ENCODE assay signal across 9 cellular contexts in genomic region chr1:151832318-151832984, GRCh38. TPM values are rescaled to one million over a fixed set of nuclear protein-coding genes. Genes with fewer than 3 reads are reported as not detected.
DNase-seq lines count a peak whose midpoint lies in the region; FAIRE-seq and TF ChIP-seq lines count a peak whose summit lies in the region.
"Had no signal": no experiment of that assay in that cellular context is flagged by ENCODE, and none has a peak within 500 bp of the region (broad histone marks: within the 10 kb centered on the region; RNA-seq: fewer than 3 reads in every experiment).

No MANE protein-coding gene starts in this region.

- H3K27me3 Mint-ChIP-seq in activated CD4-positive, alpha-beta T cell treated with anti-CD3 and anti-CD28 coated beads, Interleukin-2, amount 10 ng/mL, durations not matched to agents 7 days and 5 days, result peaks cover 1% of the 10 kb centered on the region
- H3K27me3 Mint-ChIP-seq in immature natural killer cell (ENCODE audit: low read depth in 3 of 3), result peaks cover 3 to 14% (median 3%) of the 10 kb centered on the region in 3 donors
- peaks cover 16% of the 10 kb centered on the region for H3K27me3 Mint-ChIP-seq in activated naive CD4-positive, alpha-beta T cell treated with anti-CD3 and anti-CD28 coated beads, Interleukin-2, amount 10 ng/mL, durations not matched to agents 7 days and 5 days

- no peak for DNase-seq in activated CD4-positive, alpha-beta T cell treated with anti-CD3 and anti-CD28 coated beads, Interleukin-2, amount 10 ng/mL, durations not matched to agents 7 days and 5 days
- no peak for DNase-seq in activated CD4-positive, alpha-beta T cell treated with anti-CD3 and anti-CD28 coated beads for 4 hours
- DNase-seq in ureter (ENCODE audit: low spot score) (peak; percentile 86), immature natural killer cell (no peak), iPS-NIHi11 (ENCODE audit: low spot score) (no peak)
- DNase-seq in activated naive CD4-positive, alpha-beta T cell treated with anti-CD3 and anti-CD28 coated beads, Interleukin-2, amount 10 ng/mL, durations not matched to agents 7 days and 5 days, result no peak
- DNase-seq: GDM1 had no signal

- CTCF ChIA-PET in activated CD4-positive, alpha-beta T cell treated with anti-CD3 and anti-CD28 coated beads, Interleukin-2, amount 10 ng/mL, durations not matched to agents 7 days and 5 days (lab: Charles Lee), result interaction anchor here (0.6 to 0.7 kb wide), 2 partner anchors 52 to 55 kb away, joined by 3 to 4 read pairs; no protein-coding TSS in a partner anchor
- CTCF ChIA-PET in activated naive CD4-positive, alpha-beta T cell treated with anti-CD3 and anti-CD28 coated beads, Interleukin-2, amount 10 ng/mL, durations not matched to agents 7 days and 5 days (lab: Charles Lee), result interaction anchor here (0.6 to 1.2 kb wide), 2 partner anchors 95 to 226 kb away, joined by 3 read pairs; no protein-coding TSS in a partner anchor

- H3K9me3 Mint-ChIP-seq in activated CD4-positive, alpha-beta T cell treated with anti-CD3 and anti-CD28 coated beads, Interleukin-2, amount 10 ng/mL, durations not matched to agents 7 days and 5 days, result no peaks in the 10 kb centered on the region
- H3K9me3 Mint-ChIP-seq in immature natural killer cell, result peaks cover 0 to 2% (median 0%) of the 10 kb centered on the region in 6 donors
- H3K9me3 Mint-ChIP-seq in activated naive CD4-positive, alpha-beta T cell treated with anti-CD3 and anti-CD28 coated beads, Interleukin-2, amount 10 ng/mL, durations not matched to agents 7 days and 5 days, result no peaks in the 10 kb centered on the region

- peaks cover 84% of the 10 kb centered on the region for H3K4me1 Mint-ChIP-seq in activated CD4-positive, alpha-beta T cell treated with anti-CD3 and anti-CD28 coated beads, Interleukin-2, amount 10 ng/mL, durations not matched to agents 7 days and 5 days
- peaks cover 48 to 50% of the 10 kb centered on the region in 2 donors for H3K4me1 Mint-ChIP-seq in immature natural killer cell
- peaks cover 85% of the 10 kb centered on the region for H3K4me1 Mint-ChIP-seq in activated naive CD4-positive, alpha-beta T cell treated with anti-CD3 and anti-CD28 coated beads, Interleukin-2, amount 10 ng/mL, durations not matched to agents 7 days and 5 days

- H3K27ac Mint-ChIP-seq in activated CD4-positive, alpha-beta T cell treated with anti-CD3 and anti-CD28 coated beads, Interleukin-2, amount 10 ng/mL, durations not matched to agents 7 days and 5 days, result peak overlapping the region; percentile 79
- H3K27ac Mint-ChIP-seq in immature natural killer cell, result no peak overlapping the region
- no peak overlapping the region for H3K27ac Mint-ChIP-seq in activated naive CD4-positive, alpha-beta T cell treated with anti-CD3 and anti-CD28 coated beads, Interleukin-2, amount 10 ng/mL, durations not matched to agents 7 days and 5 days

- no peaks in the 10 kb centered on the region for H3K36me3 Mint-ChIP-seq in activated CD4-positive, alpha-beta T cell treated with anti-CD3 and anti-CD28 coated beads, Interleukin-2, amount 10 ng/mL, durations not matched to agents 7 days and 5 days (ENCODE audit: low read depth)
- H3K36me3 Mint-ChIP-seq in immature natural killer cell, result no peaks in the 10 kb centered on the region
- no peaks in the 10 kb centered on the region for H3K36me3 Mint-ChIP-seq in activated naive CD4-positive, alpha-beta T cell treated with anti-CD3 and anti-CD28 coated beads, Interleukin-2, amount 10 ng/mL, durations not matched to agents 7 days and 5 days

- peak; percentile 84 for FAIRE-seq in islet of Langerhans (lab: Jason Lieb, UNC)

- peak overlapping the region; percentile 22 for H3K4me3 Mint-ChIP-seq in activated CD4-positive, alpha-beta T cell treated with anti-CD3 and anti-CD28 coated beads, Interleukin-2, amount 10 ng/mL, durations not matched to agents 7 days and 5 days
- H3K4me3 Mint-ChIP-seq in immature natural killer cell, result no peak overlapping the region
- H3K4me3 Mint-ChIP-seq in activated naive CD4-positive, alpha-beta T cell treated with anti-CD3 and anti-CD28 coated beads, Interleukin-2, amount 10 ng/mL, durations not matched to agents 7 days and 5 days, result no peak overlapping the region

- POLR2A ChIA-PET in activated CD4-positive, alpha-beta T cell treated with anti-CD3 and anti-CD28 coated beads, Interleukin-2, amount 10 ng/mL, durations not matched to agents 7 days and 5 days (lab: Charles Lee), result no interaction called here

- peak overlapping the region; percentile 99 for H3K27ac ChIP-seq in VCaP

- TF ChIP-seq CTCF in VCaP (conservative IDR thresholded peaks at IDR 0.05), result no peak

RNA-seq across cellular contexts. Expression of gene RORC, which starts 0.8 kb away (rescaled TPM):
- total RNA-seq in activated CD4-positive, alpha-beta T cell treated with anti-CD3 and anti-CD28 coated beads, Interleukin-2, amount 10 ng/mL, durations not matched to agents 7 days and 5 days, result 1 to 10 TPM; 7.3 to 7.5 TPM
- total RNA-seq in ureter, result 14.5 TPM
- polyA plus RNA-seq in immature natural killer cell, result 1 to 10 TPM in 2 of 3 donors, under 1 TPM in 1; 0.40 to 1.6 (median 1.4) TPM

RNA-seq across cellular contexts. Expression of gene C2CD4D, which starts 7.2 kb away (rescaled TPM):
- total RNA-seq in activated CD4-positive, alpha-beta T cell treated with anti-CD3 and anti-CD28 coated beads, Interleukin-2, amount 10 ng/mL, durations not matched to agents 7 days and 5 days, result 1 to 10 TPM in 1 of 2 experiments, under 1 TPM in 1; 0.89 to 1.1 TPM
- total RNA-seq in ureter, result 1.4 TPM
- polyA plus RNA-seq in immature natural killer cell, result under 1 TPM; 0.22 to 0.52 (median 0.32) TPM

RNA-seq across cellular contexts. Expression of gene THEM5, which starts 21.1 kb away (rescaled TPM):
- not detected for total RNA-seq in activated CD4-positive, alpha-beta T cell treated with anti-CD3 and anti-CD28 coated beads, Interleukin-2, amount 10 ng/mL, durations not matched to agents 7 days and 5 days
- not detected for total RNA-seq in ureter
- polyA plus RNA-seq in immature natural killer cell, result under 1 TPM in 1 of 3 donors, not detected in 2; 0.56 TPM

RNA-seq across cellular contexts. Expression of gene LINGO4, which starts 27.2 kb away (rescaled TPM):
- total RNA-seq in activated CD4-positive, alpha-beta T cell treated with anti-CD3 and anti-CD28 coated beads, Interleukin-2, amount 10 ng/mL, durations not matched to agents 7 days and 5 days, result under 1 TPM; 0.35 to 0.50 TPM
- total RNA-seq in ureter, result 0.31 TPM
- polyA plus RNA-seq in immature natural killer cell, result 1 to 10 TPM in 1 of 3 donors, not detected in 2; 1.3 TPM

RNA-seq across cellular contexts. Expression of gene TDRKH, which starts 42.2 kb away (rescaled TPM):
- total RNA-seq in activated CD4-positive, alpha-beta T cell treated with anti-CD3 and anti-CD28 coated beads, Interleukin-2, amount 10 ng/mL, durations not matched to agents 7 days and 5 days, result 10 to 100 TPM; 14.6 to 17.3 TPM
- 12.3 TPM for total RNA-seq in ureter
- 10 to 100 TPM; 12.0 to 16.1 (median 16.0) TPM for polyA plus RNA-seq in immature natural killer cell
